ENCODE assay signal across 8 cellular contexts in the genomic region with DNA sequence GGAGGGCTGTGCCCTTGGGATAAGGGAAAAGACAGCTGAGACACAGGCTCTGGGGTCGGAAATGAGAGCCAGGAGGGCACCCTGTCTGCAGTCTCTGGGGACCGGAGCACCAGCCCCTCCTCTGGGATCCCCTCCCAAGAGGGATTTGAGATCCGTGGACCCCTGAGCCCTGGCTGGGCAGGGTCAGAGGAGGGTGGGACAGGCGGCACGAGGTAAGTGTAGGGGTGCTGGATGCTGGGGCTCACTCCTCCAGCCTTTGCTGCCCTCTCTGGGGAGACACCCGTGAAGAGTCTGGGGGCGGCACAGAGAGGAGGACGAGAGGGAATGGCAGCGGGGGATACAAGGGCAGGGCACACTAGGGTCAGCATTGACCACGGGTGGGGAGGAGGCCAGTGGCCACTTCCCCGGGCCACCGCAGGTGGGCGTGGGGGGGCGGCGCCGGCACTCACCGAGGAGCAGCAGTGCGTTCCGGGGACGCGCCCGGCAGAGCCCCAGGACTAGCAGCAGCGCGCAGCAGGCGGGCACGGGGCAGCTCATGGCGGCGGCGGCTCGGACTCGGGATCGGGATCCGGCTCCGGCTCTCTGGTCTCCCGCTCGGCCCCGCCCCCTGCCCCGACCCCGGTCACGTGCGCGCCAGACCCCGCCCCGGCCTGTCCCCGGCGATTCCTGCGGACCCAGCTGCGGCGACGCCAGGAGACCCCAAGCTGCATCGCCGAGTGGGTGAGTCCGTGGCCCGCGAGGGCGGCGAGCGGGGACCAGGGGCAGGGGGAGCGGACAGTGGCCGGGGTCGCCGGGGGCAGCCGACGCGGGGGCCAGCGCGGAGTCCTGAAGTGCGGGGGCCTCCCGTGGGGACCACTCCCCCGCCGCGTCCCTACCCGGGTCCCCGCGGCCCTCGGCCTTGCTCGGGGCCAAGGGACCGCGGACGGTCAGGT. TPM values are rescaled to one million over a fixed set of nuclear protein-coding genes. Genes with fewer than 3 reads are reported as not detected.
DNase-seq lines count a peak whose midpoint lies in the region; ATAC-seq, FAIRE-seq and TF ChIP-seq lines count a peak whose summit lies in the region.

SGSH (minus strand) TSS at position 557 of the 932 bp plus-strand sequence; CDS start at position 537, 20 bp downstream.
SLC26A11 (plus strand) TSS at position 651 of the 932 bp plus-strand sequence. CDS start 1,134 bp downstream, outside the sequence.

- H3K79me2 ChIP-seq in ACC112 (ENCODE audit: control insufficient read depth, insufficient read depth, low read length, unreplicated experiment) (peaks cover 32% of the 10 kb centered on the region), SK-N-SH (ENCODE audit: insufficient read depth) (peaks cover 45% of the 10 kb centered on the region; the same call in 1 of the 2 replicates), parathyroid adenoma (peaks cover 8% of the 10 kb centered on the region)

- H3K4me3 ChIP-seq in ACC112 (ENCODE audit: low read depth, low read length) = peak within 1 kb of the TSS; percentile 77
- peak within 1 kb of the TSS; percentile 83 to 98 for H3K4me3 ChIP-seq in SK-N-SH (ENCODE audit: low read depth in 2 of 2, low read length in 1 of 2)
- peak within 1 kb of the TSS; percentile 87 for H3K4me3 ChIP-seq in parathyroid adenoma (ENCODE audit: low read depth, low read length)
- peak within 1 kb of the TSS; percentile 82 to 94 (median 88) for H3K4me3 ChIP-seq in transverse colon

- no peak for TF ChIP-seq RAD21 in SK-N-SH (IDR thresholded peaks at IDR 0.05; ENCODE audit: low read length)

- DNase-seq in HTR-8/SVneo (ENCODE audit: insufficient read length, low spot score) (peak; percentile 96), SK-N-SH (peak; percentile 100), Right ventricle myocardium inferior (ENCODE audit: missing footprints) (peak; percentile 92), transverse colon (peak; percentile 89)
- DNase-seq in activated naive CD8-positive, alpha-beta T cell treated with anti-CD3 and anti-CD28 coated beads, Interleukin-2, amount 10 ng/mL, durations not matched to agents 7 days and 5 days = peak; percentile 65

- ATAC-seq in GM18861 (IDR thresholded peaks at IDR 0.05; ENCODE audit: unreplicated experiment) (peak; percentile 17), Right ventricle myocardium inferior (peak; percentile 91)
- peak; percentile 38 for ATAC-seq in activated naive CD8-positive, alpha-beta T cell treated with anti-CD3 and anti-CD28 coated beads, Interleukin-2, amount 10 ng/mL, durations not matched to agents 7 days and 5 days (ENCODE audit: low read depth)

- H3K4me1 ChIP-seq in ACC112 (ENCODE audit: control insufficient read depth, insufficient read depth, low read length, unreplicated experiment) = peaks cover 19% of the 10 kb centered on the region
- peaks cover 4 to 24% of the 10 kb centered on the region in 2 experiments; a peak in 1 of 4 replicates for H3K4me1 ChIP-seq in SK-N-SH (ENCODE audit: control insufficient read depth in 1 of 2, insufficient read depth in 2 of 2, low read depth in 1 of 2, low read length in 1 of 2)
- peaks cover 12% of the 10 kb centered on the region for H3K4me1 ChIP-seq in parathyroid adenoma
- H3K4me1 ChIP-seq in transverse colon = peaks cover 3 to 27% (median 20%) of the 10 kb centered on the region in 4 donors

- H3F3A ChIP-seq in SK-N-SH (replicated peaks; ENCODE audit: insufficient read depth) = peaks cover 9% of the 10 kb centered on the region

- POLR2A ChIA-PET in SK-N-SH (lab: Yijun Ruan, JAX) = interaction anchor here (0.6 to 1.2 kb wide), 6 partner anchors 13 to 119 kb away, joined by 3 to 7 read pairs (median 3); partner anchors contain the start of gene GAA
- POLR2A ChIA-PET in activated naive CD8-positive, alpha-beta T cell treated with anti-CD3 and anti-CD28 coated beads, Interleukin-2, amount 10 ng/mL, durations not matched to agents 7 days and 5 days (lab: Charles Lee) = interaction anchor here (1.2 to 1.5 kb wide), 2 partner anchors 41 to 44 kb away, joined by 4 to 5 read pairs; partner anchors contain the start of gene RNF213

- peaks cover 12% of the 10 kb centered on the region; the same call in 1 of the 2 replicates for H3K36me3 ChIP-seq in ACC112 (ENCODE audit: insufficient read depth, low read length)
- H3K36me3 ChIP-seq in SK-N-SH (replicated peaks in 1 of 2; ENCODE audit: control insufficient read depth in 1 of 2, insufficient read depth in 2 of 2, low read length in 1 of 2) = peaks cover 13% of the 10 kb centered on the region in 2 experiments
- H3K36me3 ChIP-seq in parathyroid adenoma (ENCODE audit: control insufficient read depth, insufficient read depth, low read length) = no peaks in the 10 kb centered on the region
- H3K36me3 ChIP-seq in transverse colon = no peaks in the 10 kb centered on the region

- peak within 1 kb of the TSS; percentile 82 for H3K4me3 Mint-ChIP-seq in activated naive CD8-positive, alpha-beta T cell treated with anti-CD3 and anti-CD28 coated beads, Interleukin-2, amount 10 ng/mL, durations not matched to agents 7 days and 5 days

- no peaks in the 10 kb centered on the region for H3K9me3 Mint-ChIP-seq in activated naive CD8-positive, alpha-beta T cell treated with anti-CD3 and anti-CD28 coated beads, Interleukin-2, amount 10 ng/mL, durations not matched to agents 7 days and 5 days

- no peak for TF ChIP-seq EP300 in SK-N-SH (IDR thresholded peaks at IDR 0.05; ENCODE audit: borderline replicate concordance in 1 of 2, low read depth in 1 of 2, low read length in 1 of 2)
- no peak for TF ChIP-seq EP300 in transverse colon (IDR thresholded peaks at IDR 0.05; ENCODE audit: low read depth)

- H3K9ac ChIP-seq in SK-N-SH (peak within 1 kb of the TSS; percentile 88), parathyroid adenoma (peak within 1 kb of the TSS; percentile 89)

- peak; percentile 75 for FAIRE-seq in HTR-8/SVneo (lab: Jason Lieb, UNC)

- H3K9me2 ChIP-seq in SK-N-SH = no peaks in the 10 kb centered on the region

- H3K36me3 Mint-ChIP-seq in activated naive CD8-positive, alpha-beta T cell treated with anti-CD3 and anti-CD28 coated beads, Interleukin-2, amount 10 ng/mL, durations not matched to agents 7 days and 5 days = no peaks in the 10 kb centered on the region

- peaks cover 19% of the 10 kb centered on the region for H4K20me1 ChIP-seq in SK-N-SH (ENCODE audit: insufficient read depth)

- TF ChIP-seq CTCF in SK-N-SH (IDR thresholded peaks at IDR 0.05) (peak; percentile 23), parathyroid adenoma (IDR thresholded peaks at IDR 0.05) (peak; percentile 6), transverse colon (IDR thresholded peaks at IDR 0.05) (no peak)

- WGBS in SK-N-SH (ENCODE audit: low lambda C conversion rate) = 2% methylated on average over 58 of the region's 80 CpGs
- 0 to 1% methylated on average over 6 to 37 of the region's 80 CpGs for WGBS in transverse colon (ENCODE audit: low coverage in 1 of 2), 2 donors

- in situ Hi-C loops in transverse colon (cut with MboI; ENCODE audit: low pct_ligation_motif_present in 1 of 4, low pct_unique_long_range_greater_than_20kb in 1 of 4, low sequenced_read_pairs in 3 of 4) = no loop called here

- no peaks in the 10 kb centered on the region for H3K9me3 ChIP-seq in SK-N-SH
- H3K9me3 ChIP-seq in parathyroid adenoma (ENCODE audit: control insufficient read depth, low read length) = no peaks in the 10 kb centered on the region
- H3K9me3 ChIP-seq in transverse colon = no peaks in the 10 kb centered on the region

- H3K27me3 ChIP-seq in ACC112 (ENCODE audit: insufficient read depth, low read length) = no peaks in the 10 kb centered on the region
- no peaks in the 10 kb centered on the region for H3K27me3 ChIP-seq in SK-N-SH (ENCODE audit: insufficient read depth)
- no peaks in the 10 kb centered on the region for H3K27me3 ChIP-seq in parathyroid adenoma (ENCODE audit: control insufficient read depth, insufficient read depth, low read length)
- no peaks in the 10 kb centered on the region for H3K27me3 ChIP-seq in transverse colon

- peak within 1 kb of the TSS; percentile 98 for H3K4me2 ChIP-seq in SK-N-SH
- peak within 1 kb of the TSS; percentile 79 for H3K4me2 ChIP-seq in parathyroid adenoma (ENCODE audit: low read length)

- H3K27me3 Mint-ChIP-seq in activated naive CD8-positive, alpha-beta T cell treated with anti-CD3 and anti-CD28 coated beads, Interleukin-2, amount 10 ng/mL, durations not matched to agents 7 days and 5 days = peaks cover 10% of the 10 kb centered on the region

- H3K27ac Mint-ChIP-seq in activated naive CD8-positive, alpha-beta T cell treated with anti-CD3 and anti-CD28 coated beads, Interleukin-2, amount 10 ng/mL, durations not matched to agents 7 days and 5 days = peak within 1 kb of the TSS; percentile 80

- peak within 1 kb of the TSS; percentile 49 for H2AFZ ChIP-seq in ACC112 (ENCODE audit: low read length, unreplicated experiment)
- peak within 1 kb of the TSS; percentile 87 for H2AFZ ChIP-seq in SK-N-SH (ENCODE audit: low read depth)
- H2AFZ ChIP-seq in parathyroid adenoma = peak within 1 kb of the TSS; percentile 97

- H3K4me1 Mint-ChIP-seq in activated naive CD8-positive, alpha-beta T cell treated with anti-CD3 and anti-CD28 coated beads, Interleukin-2, amount 10 ng/mL, durations not matched to agents 7 days and 5 days = peaks cover 13% of the 10 kb centered on the region

- TF ChIP-seq POLR2A in transverse colon (IDR thresholded peaks at IDR 0.05) = peak; percentile 58

- H3K27ac ChIP-seq in ACC112 (ENCODE audit: low read depth, low read length) = peak within 1 kb of the TSS; percentile 37; the same call in 1 of the 2 replicates
- H3K27ac ChIP-seq in SK-N-SH (ENCODE audit: low read depth in 2 of 2, low read length in 1 of 2) = peak within 1 kb of the TSS; percentile 66 to 82
- H3K27ac ChIP-seq in parathyroid adenoma = peak within 1 kb of the TSS; percentile 67
- H3K27ac ChIP-seq in transverse colon = peak within 1 kb of the TSS; percentile 87 to 91 (median 88)

- intact Hi-C loops in Right ventricle myocardium inferior (cut with DNase I) (loop anchor here (2.0 kb wide), 1 partner anchor 73 kb away; the partner anchor contains the start of gene EIF4A3), transverse colon (cut with DNase I; ENCODE audit: low total_unique reads) (no loop called here)

- CTCF ChIA-PET in SK-N-SH (lab: Yijun Ruan, JAX) = interaction anchor here (0.8 to 2.3 kb wide), 5 partner anchors 17 to 138 kb away, joined by 3 to 7 read pairs (median 3); partner anchors contain the start of gene GAA

RNA-seq across cellular contexts. Expression of gene SGSH, which starts in this region (rescaled TPM):
- polyA plus RNA-seq in SK-N-SH (2012; rRNA removed) = 96.5 and 161 TPM in 2 replicates
- 86.9 and 93.2 TPM in 2 replicates for polyA plus RNA-seq in SK-N-SH (2012; cell fraction: cytosol; rRNA removed)
- polyA plus RNA-seq in SK-N-SH (2012; cell fraction: nucleus; rRNA removed) = 459 and 571 TPM in 2 replicates
- 10 to 100 TPM; 51.3 to 57.1 TPM for total RNA-seq in activated naive CD8-positive, alpha-beta T cell treated with anti-CD3 and anti-CD28 coated beads, Interleukin-2, amount 10 ng/mL, durations not matched to agents 7 days and 5 days
- 12.4 TPM for total RNA-seq in Right ventricle myocardium inferior
- total RNA-seq in transverse colon = 10 to 100 TPM; 26.2 to 66.2 (median 39.9) TPM

RNA-seq across cellular contexts. Expression of gene SLC26A11, which starts in this region (rescaled TPM):
- polyA plus RNA-seq in SK-N-SH (2012; rRNA removed) = 32.7 and 35.9 TPM in 2 replicates
- 11.6 and 17.7 TPM in 2 replicates for polyA plus RNA-seq in SK-N-SH (2012; cell fraction: cytosol; rRNA removed)
- polyA plus RNA-seq in SK-N-SH (2012; cell fraction: nucleus; rRNA removed) = 102 and 109 TPM in 2 replicates
- total RNA-seq in activated naive CD8-positive, alpha-beta T cell treated with anti-CD3 and anti-CD28 coated beads, Interleukin-2, amount 10 ng/mL, durations not matched to agents 7 days and 5 days = 10 to 100 TPM; 45.3 to 45.4 TPM
- total RNA-seq in Right ventricle myocardium inferior (3.9 TPM), transverse colon (10 to 100 TPM; 13.2 to 24.7 (median 17.0) TPM)

Comparison
In these comparisons a context has a peak if more than half of its experiments do, and no peak if none do; other contexts are left out.
1. Peak in every context shown above with its lines: DNase-seq, ATAC-seq, H3K4me3 ChIP-seq and H3K27ac ChIP-seq.
2. H3K27ac ChIP-seq: peak in every context shown above with its lines; median percentile 88 in transverse colon; 74 in SK-N-SH; 67 in parathyroid adenoma; 37 in ACC112.
3. ATAC-seq: peak in every context shown above with its lines; median percentile 91 in Right ventricle myocardium inferior; 38 in activated naive CD8-positive, alpha-beta T cell treated with anti-CD3 and anti-CD28 coated beads, Interleukin-2, amount 10 ng/mL, durations not matched to agents 7 days and 5 days; 17 in GM18861.
4. CTCF ChIP-seq: peak in SK-N-SH (single experiment) and parathyroid adenoma (single experiment); none in transverse colon (0 of 5).